ENCODE assay signal across 28 cellular contexts in the genomic region with DNA sequence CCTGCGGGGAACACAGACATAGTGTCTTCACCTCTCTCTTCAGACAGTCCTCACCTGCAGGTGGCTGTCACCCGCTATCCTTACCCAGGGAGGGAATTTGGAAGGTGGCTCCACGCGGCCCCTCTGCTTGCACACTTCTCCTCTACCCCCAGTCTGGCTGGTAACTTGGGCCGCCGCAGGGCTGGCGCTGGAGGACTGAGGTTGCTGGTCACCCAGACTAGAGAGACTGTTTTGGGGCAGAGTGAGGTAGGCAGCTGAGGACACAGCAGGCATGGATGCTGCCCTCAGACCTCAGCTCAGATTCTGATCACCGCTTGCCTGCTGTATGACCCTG.
"Had no signal": no experiment of that assay in that cellular context is flagged by ENCODE, and none has a peak within 500 bp of the region (broad histone marks: within the 10 kb centered on the region; RNA-seq: fewer than 3 reads in every experiment).

No MANE protein-coding gene starts in this region.

- H3K27ac Mint-ChIP-seq: activated CD4-positive, alpha-beta memory T cell treated with anti-CD3 and anti-CD28 coated beads, Interleukin-2, amount 10 ng/mL, durations not matched to agents 7 days and 5 days; activated CD4-positive, alpha-beta T cell treated with anti-CD3 and anti-CD28 coated beads, Interleukin-2, amount 10 ng/mL, durations not matched to agents 7 days and 5 days; activated T-helper 17 cell treated with anti-CD3 and anti-CD28 coated beads, Interleukin-2, amount 50 U/mL, for 72 hours; nephron; progenitor cell of endocrine pancreas; stimulated activated naive CD8-positive, alpha-beta T cell treated with anti-CD3 and anti-CD28 coated beads, Interleukin-15, amount 100 ng/mL, for 72 hours; type B pancreatic cell had no signal

- H3K27me3 ChIP-seq: gastroesophageal sphincter, hepatocyte, neutrophil, ovary, right lobe of liver, vagina had no signal

- H3K36me3 Mint-ChIP-seq: type B pancreatic cell had no signal

- H3K4me3 ChIP-seq: gastroesophageal sphincter, hepatocyte, left ventricle myocardium inferior, lung, mucosa of descending colon, ovary, right lobe of liver, vagina had no signal

- H2AFZ ChIP-seq: hepatocyte had no signal

- ATAC-seq: activated T-cell treated with anti-CD3 and anti-CD28 coated beads, Interleukin-2, amount 50 U/mL, for 4 hours; activated T-helper 17 cell treated with anti-CD3 and anti-CD28 coated beads, Interleukin-2, amount 50 U/mL, for 72 hours; gastroesophageal sphincter; right lobe of liver; stimulated activated naive CD8-positive, alpha-beta T cell treated with anti-CD3 and anti-CD28 coated beads, Interleukin-15, amount 100 ng/mL, for 72 hours had no signal

- H3K9me3 ChIP-seq: gastroesophageal sphincter, left ventricle myocardium inferior, mucosa of descending colon, neutrophil, ovary, right lobe of liver, vagina had no signal

- H3K4me3 Mint-ChIP-seq: activated CD4-positive, alpha-beta memory T cell treated with anti-CD3 and anti-CD28 coated beads, Interleukin-2, amount 10 ng/mL, durations not matched to agents 7 days and 5 days; activated CD4-positive, alpha-beta T cell treated with anti-CD3 and anti-CD28 coated beads, Interleukin-2, amount 10 ng/mL, durations not matched to agents 7 days and 5 days; activated T-cell treated with anti-CD3 and anti-CD28 coated beads, Interleukin-2, amount 50 U/mL, for 4 hours; activated T-helper 17 cell treated with anti-CD3 and anti-CD28 coated beads, Interleukin-2, amount 50 U/mL, for 72 hours; nephron; stimulated activated naive CD8-positive, alpha-beta T cell treated with anti-CD3 and anti-CD28 coated beads, Interleukin-15, amount 100 ng/mL, for 72 hours; type B pancreatic cell had no signal

- H3K36me3 ChIP-seq: gastroesophageal sphincter, left ventricle myocardium inferior, neutrophil, ovary, right lobe of liver, vagina had no signal

- H3K4me2 ChIP-seq: hepatocyte had no signal

- H3K27me3 Mint-ChIP-seq: activated CD4-positive, alpha-beta T cell treated with anti-CD3 and anti-CD28 coated beads, Interleukin-2, amount 10 ng/mL, durations not matched to agents 7 days and 5 days; activated T-helper 17 cell treated with anti-CD3 and anti-CD28 coated beads, Interleukin-2, amount 50 U/mL, for 72 hours; stimulated activated naive CD8-positive, alpha-beta T cell treated with anti-CD3 and anti-CD28 coated beads, Interleukin-15, amount 100 ng/mL, for 72 hours had no signal

- H3K27ac ChIP-seq: gastroesophageal sphincter, hepatocyte, left ventricle myocardium inferior, neutrophil, ovary, right lobe of liver, vagina, VCaP had no signal

- H3K79me2 ChIP-seq: hepatocyte had no signal

- H3K4me1 ChIP-seq: gastroesophageal sphincter, right lobe of liver, vagina had no signal

- H3K9me3 Mint-ChIP-seq: activated CD4-positive, alpha-beta memory T cell treated with anti-CD3 and anti-CD28 coated beads, Interleukin-2, amount 10 ng/mL, durations not matched to agents 7 days and 5 days; activated CD4-positive, alpha-beta T cell treated with anti-CD3 and anti-CD28 coated beads, Interleukin-2, amount 10 ng/mL, durations not matched to agents 7 days and 5 days; activated T-cell treated with anti-CD3 and anti-CD28 coated beads, Interleukin-2, amount 50 U/mL, for 4 hours; activated T-helper 17 cell treated with anti-CD3 and anti-CD28 coated beads, Interleukin-2, amount 50 U/mL, for 72 hours; nephron; stimulated activated naive CD8-positive, alpha-beta T cell treated with anti-CD3 and anti-CD28 coated beads, Interleukin-15, amount 100 ng/mL, for 72 hours; type B pancreatic cell had no signal

- H3K4me1 Mint-ChIP-seq: activated T-helper 17 cell treated with anti-CD3 and anti-CD28 coated beads, Interleukin-2, amount 50 U/mL, for 72 hours had no signal

- DNase-seq: activated CD4-positive, alpha-beta memory T cell treated with anti-CD3 and anti-CD28 coated beads, Interleukin-2, amount 10 ng/mL, durations not matched to agents 7 days and 5 days; activated CD4-positive, alpha-beta T cell treated with anti-CD3 and anti-CD28 coated beads, Interleukin-2, amount 10 ng/mL, durations not matched to agents 7 days and 5 days; activated CD4-positive, CD25-positive, alpha-beta regulatory T cell treated with anti-CD3 and anti-CD28 coated beads, Interleukin-2, amount 50 U/mL, for 72 hours; activated gamma-delta T cell treated with Interleukin-2 at 50 U/mL for 16 hours; activated naive CD4-positive, alpha-beta T cell treated with anti-CD3 and anti-CD28 coated beads, Interleukin-2, amount 50 U/mL, for 16 hours; activated T-cell treated with anti-CD3 and anti-CD28 coated beads, Interleukin-2, amount 50 U/mL, for 4 hours; amniotic stem cell; caudate nucleus; islet precursor cell; left ventricle myocardium inferior; mucosa of descending colon; ovary; right lobe of liver; stimulated activated CD4-positive, alpha-beta T cell treated with anti-CD3 and anti-CD28 coated beads, Interleukin-12 subunit alpha, Interleukin-12 subunit beta, amount 100 ng/mL, for 4 hours; stimulated activated CD4-positive, alpha-beta T cell treated with anti-CD3 and anti-CD28 coated beads, Interleukin-4, amount 100 ng/mL, for 1 hour; stimulated activated naive CD8-positive, alpha-beta T cell treated with anti-CD3 and anti-CD28 coated beads, Interleukin-15, amount 100 ng/mL, for 72 hours; substantia nigra; T-helper 9 cell had no signal
